Comparison of ENCODE assay signal across 1 cellular context in the genomic region with DNA sequence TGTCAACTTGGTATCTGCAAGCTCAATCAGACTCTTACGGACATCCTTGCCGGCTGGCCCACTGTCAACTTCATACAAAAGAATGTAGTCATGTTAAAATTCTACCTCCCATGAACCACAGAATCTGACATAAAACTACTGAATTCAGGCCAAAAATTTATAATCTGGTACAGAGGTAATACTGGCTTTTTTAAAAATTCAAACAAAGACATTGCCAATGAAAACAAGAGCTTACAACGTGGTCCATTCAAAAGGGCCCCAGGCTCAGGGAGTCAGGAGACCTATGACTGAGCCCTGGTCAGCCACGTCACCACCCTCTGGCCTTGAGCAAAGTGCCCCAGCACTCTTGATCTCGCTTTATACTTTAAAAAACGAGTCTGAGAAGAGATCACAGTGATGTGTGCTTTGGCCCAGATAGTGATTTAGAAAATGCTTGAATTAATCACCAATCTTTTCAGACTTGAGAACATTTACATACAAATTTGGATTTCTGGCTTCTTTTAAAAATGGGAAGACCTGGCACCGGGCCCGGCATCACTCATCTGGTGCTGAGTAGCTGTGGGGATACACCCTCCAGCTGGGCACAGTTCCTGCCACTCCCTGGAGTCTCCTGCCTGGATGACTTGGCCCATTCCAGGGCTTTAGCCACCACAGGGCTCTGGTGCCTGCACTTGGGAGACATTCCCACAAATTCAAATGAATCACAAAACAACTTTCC.
TF ChIP-seq lines count a peak whose summit lies in the region.

No MANE protein-coding gene starts in this region.

TF ChIP-seq in HCT116, 20 proteins besides CTCF, POLR2A, EP300 and RAD21 (continued from another document):
- TF ChIP-seq, protein P1, sequence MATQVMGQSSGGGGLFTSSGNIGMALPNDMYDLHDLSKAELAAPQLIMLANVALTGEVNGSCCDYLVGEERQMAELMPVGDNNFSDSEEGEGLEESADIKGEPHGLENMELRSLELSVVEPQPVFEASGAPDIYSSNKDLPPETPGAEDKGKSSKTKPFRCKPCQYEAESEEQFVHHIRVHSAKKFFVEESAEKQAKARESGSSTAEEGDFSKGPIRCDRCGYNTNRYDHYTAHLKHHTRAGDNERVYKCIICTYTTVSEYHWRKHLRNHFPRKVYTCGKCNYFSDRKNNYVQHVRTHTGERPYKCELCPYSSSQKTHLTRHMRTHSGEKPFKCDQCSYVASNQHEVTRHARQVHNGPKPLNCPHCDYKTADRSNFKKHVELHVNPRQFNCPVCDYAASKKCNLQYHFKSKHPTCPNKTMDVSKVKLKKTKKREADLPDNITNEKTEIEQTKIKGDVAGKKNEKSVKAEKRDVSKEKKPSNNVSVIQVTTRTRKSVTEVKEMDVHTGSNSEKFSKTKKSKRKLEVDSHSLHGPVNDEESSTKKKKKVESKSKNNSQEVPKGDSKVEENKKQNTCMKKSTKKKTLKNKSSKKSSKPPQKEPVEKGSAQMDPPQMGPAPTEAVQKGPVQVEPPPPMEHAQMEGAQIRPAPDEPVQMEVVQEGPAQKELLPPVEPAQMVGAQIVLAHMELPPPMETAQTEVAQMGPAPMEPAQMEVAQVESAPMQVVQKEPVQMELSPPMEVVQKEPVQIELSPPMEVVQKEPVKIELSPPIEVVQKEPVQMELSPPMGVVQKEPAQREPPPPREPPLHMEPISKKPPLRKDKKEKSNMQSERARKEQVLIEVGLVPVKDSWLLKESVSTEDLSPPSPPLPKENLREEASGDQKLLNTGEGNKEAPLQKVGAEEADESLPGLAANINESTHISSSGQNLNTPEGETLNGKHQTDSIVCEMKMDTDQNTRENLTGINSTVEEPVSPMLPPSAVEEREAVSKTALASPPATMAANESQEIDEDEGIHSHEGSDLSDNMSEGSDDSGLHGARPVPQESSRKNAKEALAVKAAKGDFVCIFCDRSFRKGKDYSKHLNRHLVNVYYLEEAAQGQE (IDR thresholded peaks at IDR 0.05; ENCODE audit: low read depth), result no peak
- TF ChIP-seq TCF7L2 (IDR thresholded peaks at IDR 0.05; ENCODE audit: borderline replicate concordance, extremely low read depth, insufficient read depth, insufficient read length) (no peak), EZH2 (IDR thresholded peaks at IDR 0.05) (no peak), ELF1 (IDR thresholded peaks at IDR 0.05; ENCODE audit: borderline replicate concordance, low read depth) (peak; percentile 15; the same call in 1 of the 2 replicates), YY1 (IDR thresholded peaks at IDR 0.05; ENCODE audit: extremely low read depth, insufficient replicate concordance, low read depth, low read length) (no peak), FOSL1 (IDR thresholded peaks at IDR 0.05; ENCODE audit: low read depth) (peak; percentile 66), JUND (IDR thresholded peaks at IDR 0.05) (peak; percentile 69; the same call in 1 of the 2 replicates), MAX (IDR thresholded peaks at IDR 0.05) (peak; percentile 67)
- TF ChIP-seq, protein P2, sequence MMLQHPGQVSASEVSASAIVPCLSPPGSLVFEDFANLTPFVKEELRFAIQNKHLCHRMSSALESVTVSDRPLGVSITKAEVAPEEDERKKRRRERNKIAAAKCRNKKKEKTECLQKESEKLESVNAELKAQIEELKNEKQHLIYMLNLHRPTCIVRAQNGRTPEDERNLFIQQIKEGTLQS (IDR thresholded peaks at IDR 0.05), result no peak
